In the genomic region with DNA sequence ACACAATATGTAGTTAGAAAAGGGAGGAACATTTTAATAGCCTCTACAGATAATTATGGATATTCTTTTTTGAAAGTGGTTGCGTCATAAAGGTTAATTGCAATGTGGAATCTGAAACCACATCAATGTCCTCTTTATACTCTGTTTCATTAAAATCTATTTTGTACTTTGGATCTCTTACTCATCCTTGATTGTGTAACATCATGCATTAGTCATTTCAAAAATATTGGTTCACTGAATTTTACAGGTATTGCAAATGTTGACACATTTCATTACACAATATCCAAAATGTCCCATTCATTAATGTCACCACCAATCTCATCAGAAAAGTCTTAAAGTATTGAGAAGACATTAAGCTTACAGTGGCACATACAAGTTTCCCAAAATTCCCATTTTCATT, we compare ENCODE assay signal across 1 cellular context.
TF ChIP-seq lines count a peak whose summit lies in the region.

No MANE protein-coding gene starts in this region.

TF ChIP-seq in liver, 16 proteins besides CTCF, POLR2A, EP300 and RAD21 (continued from another document):
- TF ChIP-seq, protein P1, sequence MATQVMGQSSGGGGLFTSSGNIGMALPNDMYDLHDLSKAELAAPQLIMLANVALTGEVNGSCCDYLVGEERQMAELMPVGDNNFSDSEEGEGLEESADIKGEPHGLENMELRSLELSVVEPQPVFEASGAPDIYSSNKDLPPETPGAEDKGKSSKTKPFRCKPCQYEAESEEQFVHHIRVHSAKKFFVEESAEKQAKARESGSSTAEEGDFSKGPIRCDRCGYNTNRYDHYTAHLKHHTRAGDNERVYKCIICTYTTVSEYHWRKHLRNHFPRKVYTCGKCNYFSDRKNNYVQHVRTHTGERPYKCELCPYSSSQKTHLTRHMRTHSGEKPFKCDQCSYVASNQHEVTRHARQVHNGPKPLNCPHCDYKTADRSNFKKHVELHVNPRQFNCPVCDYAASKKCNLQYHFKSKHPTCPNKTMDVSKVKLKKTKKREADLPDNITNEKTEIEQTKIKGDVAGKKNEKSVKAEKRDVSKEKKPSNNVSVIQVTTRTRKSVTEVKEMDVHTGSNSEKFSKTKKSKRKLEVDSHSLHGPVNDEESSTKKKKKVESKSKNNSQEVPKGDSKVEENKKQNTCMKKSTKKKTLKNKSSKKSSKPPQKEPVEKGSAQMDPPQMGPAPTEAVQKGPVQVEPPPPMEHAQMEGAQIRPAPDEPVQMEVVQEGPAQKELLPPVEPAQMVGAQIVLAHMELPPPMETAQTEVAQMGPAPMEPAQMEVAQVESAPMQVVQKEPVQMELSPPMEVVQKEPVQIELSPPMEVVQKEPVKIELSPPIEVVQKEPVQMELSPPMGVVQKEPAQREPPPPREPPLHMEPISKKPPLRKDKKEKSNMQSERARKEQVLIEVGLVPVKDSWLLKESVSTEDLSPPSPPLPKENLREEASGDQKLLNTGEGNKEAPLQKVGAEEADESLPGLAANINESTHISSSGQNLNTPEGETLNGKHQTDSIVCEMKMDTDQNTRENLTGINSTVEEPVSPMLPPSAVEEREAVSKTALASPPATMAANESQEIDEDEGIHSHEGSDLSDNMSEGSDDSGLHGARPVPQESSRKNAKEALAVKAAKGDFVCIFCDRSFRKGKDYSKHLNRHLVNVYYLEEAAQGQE (IDR thresholded peaks at IDR 0.05) = no peak
- peak; percentile 54 to 77 for TF ChIP-seq RXRA (IDR thresholded peaks at IDR 0.05)
- TF ChIP-seq, protein P2, sequence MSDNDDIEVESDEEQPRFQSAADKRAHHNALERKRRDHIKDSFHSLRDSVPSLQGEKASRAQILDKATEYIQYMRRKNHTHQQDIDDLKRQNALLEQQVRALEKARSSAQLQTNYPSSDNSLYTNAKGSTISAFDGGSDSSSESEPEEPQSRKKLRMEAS (IDR thresholded peaks at IDR 0.05) = peak; percentile 49
- peak; percentile 7 for TF ChIP-seq FOXA2 (IDR thresholded peaks at IDR 0.05)
- peak; percentile 67 for TF ChIP-seq SP1 (IDR thresholded peaks at IDR 0.05)
- peak; percentile 50 for TF ChIP-seq HNF4G (IDR thresholded peaks at IDR 0.05)
- TF ChIP-seq GABPA (IDR thresholded peaks at IDR 0.05 in 1 of 2, conservative IDR thresholded peaks at IDR 0.05 in 1 of 2) = no peak
